Comparison of ENCODE assay signal across 10 cellular contexts in the genomic region with DNA sequence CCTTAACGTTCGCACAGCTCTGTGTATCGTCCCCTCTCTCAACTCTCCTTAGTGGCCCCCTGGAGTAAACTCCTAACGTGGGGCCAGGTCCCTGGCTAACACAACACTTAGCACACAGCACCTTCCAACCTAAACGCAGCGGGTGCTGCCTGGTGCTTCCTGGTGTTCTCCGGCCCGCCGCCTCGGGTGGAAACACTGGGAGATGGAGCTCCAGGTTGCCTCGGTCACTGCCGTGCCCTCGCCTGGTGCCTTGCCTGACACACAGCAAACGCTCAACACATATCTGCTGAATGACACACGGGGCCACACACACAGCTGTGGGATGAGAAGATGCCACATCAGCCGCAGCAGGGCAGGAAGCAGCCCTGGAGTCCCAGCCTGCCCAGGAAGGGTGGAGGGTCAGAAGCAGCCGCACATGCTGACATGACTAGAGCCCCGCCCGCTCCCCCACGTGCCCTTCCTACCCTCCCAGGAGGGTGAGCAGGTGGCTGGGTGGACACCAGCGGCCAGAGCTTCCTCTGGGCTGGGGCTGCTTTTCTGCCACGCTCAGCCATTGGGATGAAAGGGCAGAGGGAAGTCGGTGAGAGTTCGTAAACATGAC. TPM values are rescaled to one million over a fixed set of nuclear protein-coding genes. Genes with fewer than 3 reads are reported as not detected.
DNase-seq lines count a peak whose midpoint lies in the region; ATAC-seq and TF ChIP-seq lines count a peak whose summit lies in the region.
"Had no signal": no experiment of that assay in that cellular context is flagged by ENCODE, and none has a peak within 500 bp of the region (broad histone marks: within the 10 kb centered on the region; RNA-seq: fewer than 3 reads in every experiment).

No MANE protein-coding gene starts in this region.

- H3K4me2 ChIP-seq in GM23248 (ENCODE audit: unreplicated experiment), result no peak overlapping the region

- ATAC-seq in psoas muscle (peak in 3 of 4 donors; percentile 30 to 68 (median 43)), HG02763 (IDR thresholded peaks at IDR 0.05; ENCODE audit: unreplicated experiment) (no peak), GM21515 (IDR thresholded peaks at IDR 0.05; ENCODE audit: unreplicated experiment) (no peak)
- ATAC-seq: naive thymus-derived CD8-positive, alpha-beta T cell had no signal

- H3K4me1 ChIP-seq in GM23248 (ENCODE audit: insufficient read depth) (no peaks in the 10 kb centered on the region), psoas muscle (no peaks in the 10 kb centered on the region)

- DNase-seq in GM23248 (peak; percentile 37), SHP77 treated with DMSO at 0.1 percent for 48 hours (lab: John Stamatoyannopoulos, UW) (peak; percentile 15), foreskin fibroblast (peak; percentile 28 to 55), psoas muscle (peak; percentile 49 to 73), T1000 (lab: John Stamatoyannopoulos, UW) (no peak)
- DNase-seq: DMS153; naive thymus-derived CD8-positive, alpha-beta T cell; stimulated activated CD4-positive, alpha-beta T cell treated with anti-CD3 and anti-CD28 coated beads, Interleukin-2, amount 100 ng/mL, for 48 hours had no signal

- in situ Hi-C loops in GM23248 (cut with MboI), result no loop called here

- no peaks in the 10 kb centered on the region for H3K27me3 ChIP-seq in GM23248 (replicated peaks; ENCODE audit: insufficient read depth)
- no peaks in the 10 kb centered on the region for H3K27me3 ChIP-seq in psoas muscle (ENCODE audit: insufficient read depth in 3 of 3, low read length in 2 of 3)

- H3K36me3 ChIP-seq in GM23248 (ENCODE audit: low read depth) (no peaks in the 10 kb centered on the region), psoas muscle (ENCODE audit: insufficient read depth in 1 of 2, low read depth in 1 of 2) (peaks cover 0 to 14% of the 10 kb centered on the region in 2 donors)

- H2AFZ ChIP-seq in GM23248, result no peak overlapping the region

- no peaks in the 10 kb centered on the region for H3K9me2 ChIP-seq in GM23248 (ENCODE audit: insufficient read depth)

- H3K79me2 ChIP-seq in GM23248 (ENCODE audit: insufficient read depth), result peaks cover 38% of the 10 kb centered on the region

- H3K4me3 ChIP-seq in GM23248 (no peak overlapping the region), foreskin fibroblast (ENCODE audit: low read depth in 1 of 2, low read length in 2 of 2) (no peak overlapping the region), psoas muscle (no peak overlapping the region)

- H3F3A ChIP-seq in GM23248 (ENCODE audit: insufficient read depth), result no peaks in the 10 kb centered on the region

- 77 to 79% methylated on average over 24 of the region's 24 CpGs for WGBS in GM23248 (ENCODE audit: low coverage in 1 of 2, low lambda C conversion rate in 2 of 2, missing lambda C conversion rate in 2 of 2), 2 experiments
- WGBS in psoas muscle, 3 donors, result 68 to 72% (median 69%) methylated on average over 24 of the region's 24 CpGs

- H3K27ac ChIP-seq in GM23248, result no peak overlapping the region
- H3K27ac ChIP-seq in psoas muscle, result no peak overlapping the region

- TF ChIP-seq CTCF in foreskin fibroblast (IDR thresholded peaks at IDR 0.05; ENCODE audit: low read depth, low read length) (no peak), psoas muscle (IDR thresholded peaks at IDR 0.05) (no peak)

- H3K9ac ChIP-seq in GM23248, result no peak overlapping the region

- H3K9me3 ChIP-seq in GM23248 (ENCODE audit: low read depth) (no peaks in the 10 kb centered on the region), psoas muscle (no peaks in the 10 kb centered on the region)

- H4K20me1 ChIP-seq in GM23248 (ENCODE audit: insufficient read depth), result no peaks in the 10 kb centered on the region

- intact Hi-C loops in psoas muscle (cut with DNase I), result no loop called here

RNA-seq across cellular contexts. Expression of gene PEPD, which starts 6.6 kb away (rescaled TPM):
- 45.4 and 54.8 TPM in 2 replicates for total RNA-seq in GM23248 (2014; rRNA removed; shearing (Covaris generic))
- polyA plus RNA-seq in GM23248 (2016; fragmentation: Nextera tagmentation; extraction: Ambion mirVana) (86.5 and 92.3 TPM in 2 replicates), psoas muscle (10 to 100 TPM; 34.2 to 40.2 (median 35.1) TPM)
- total RNA-seq in psoas muscle, result 10 to 100 TPM; 26.3 to 37.1 (median 35.6) TPM

Comparison
In these comparisons a context has a peak if more than half of its experiments do, and no peak if none do; other contexts are left out.
1. ATAC-seq: peak in psoas muscle (3 of 4); none in HG02763 (single experiment) and GM21515 (single experiment).